Comparison of ENCODE assay signal across 8 cellular contexts in the genomic region with DNA sequence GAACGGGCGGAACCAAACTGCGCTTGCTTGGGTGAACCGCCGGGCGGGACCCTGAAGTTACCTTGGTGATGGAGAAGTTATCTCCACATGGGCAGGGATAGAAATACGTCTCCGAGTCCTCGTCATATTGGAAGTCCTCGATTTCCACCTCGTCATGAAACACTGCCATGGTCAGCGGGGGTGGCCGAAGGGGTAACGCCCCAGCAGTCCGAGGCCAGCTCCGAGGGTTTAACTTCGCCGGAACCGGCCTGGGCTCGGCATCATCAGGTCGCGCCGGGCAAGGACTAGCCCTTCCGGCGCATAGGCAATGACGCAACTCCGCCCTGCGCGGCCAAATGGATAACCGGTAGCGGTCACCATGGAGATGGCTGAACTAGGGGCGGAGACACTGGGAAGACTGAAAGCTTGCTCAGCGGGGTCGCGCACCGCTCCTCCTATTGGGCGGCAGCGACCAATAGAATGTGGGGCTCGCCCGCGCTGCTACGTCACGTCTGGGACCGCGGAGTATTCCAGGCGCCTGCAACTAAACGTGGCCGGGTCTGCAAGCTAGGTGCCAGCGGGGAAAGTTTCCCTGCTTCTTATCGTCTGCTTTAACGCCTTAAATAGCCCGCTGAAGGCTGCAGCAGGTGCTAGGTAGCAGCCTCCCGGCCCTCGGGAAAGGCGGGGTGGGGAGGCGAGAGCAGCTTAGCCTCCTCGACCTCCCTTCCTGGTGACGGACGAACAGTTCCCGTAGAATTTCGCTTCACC. TPM values are rescaled to one million over a fixed set of nuclear protein-coding genes. Genes with fewer than 3 reads are reported as not detected.
DNase-seq lines count a peak whose midpoint lies in the region; ATAC-seq and TF ChIP-seq lines count a peak whose summit lies in the region.

DPH3 (minus strand) TSS at position 236 of the 747 bp plus-strand sequence; CDS start at position 169, 67 bp downstream.
A gene with protein sequence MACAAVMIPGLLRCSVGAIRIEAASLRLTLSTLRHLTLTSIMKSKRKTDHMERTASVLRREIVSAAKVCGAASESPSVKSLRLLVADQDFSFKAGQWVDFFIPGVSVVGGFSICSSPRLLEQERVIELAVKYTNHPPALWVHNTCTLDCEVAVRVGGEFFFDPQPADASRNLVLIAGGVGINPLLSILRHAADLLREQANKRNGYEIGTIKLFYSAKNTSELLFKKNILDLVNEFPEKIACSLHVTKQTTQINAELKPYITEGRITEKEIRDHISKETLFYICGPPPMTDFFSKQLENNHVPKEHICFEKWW (plus strand): TSS at position 505 of the 747 bp plus-strand sequence. CDS start 5,741 bp downstream, outside the sequence.

- H3K4me3 ChIP-seq in GM08714 (ENCODE audit: low read length), result peak within 1 kb of the TSS; percentile 96

- H3K27me3 Mint-ChIP-seq in activated naive CD4-positive, alpha-beta T cell treated with anti-CD3 and anti-CD28 coated beads, Interleukin-2, amount 50 U/mL, for 24 hours, result no peaks in the 10 kb centered on the region

- peak within 1 kb of the TSS; percentile 95 for H3K4me3 Mint-ChIP-seq in activated naive CD4-positive, alpha-beta T cell treated with anti-CD3 and anti-CD28 coated beads, Interleukin-2, amount 50 U/mL, for 24 hours

- peak; percentile 98 for ATAC-seq in HG02588 (IDR thresholded peaks at IDR 0.05; ENCODE audit: unreplicated experiment)
- peak; percentile 98 for ATAC-seq in SK-N-SH treated with all-trans-retinoic acid at 6 μM for 48 hours

- peak within 1 kb of the TSS; percentile 66 for H3K27ac ChIP-seq in temporal lobe (ENCODE audit: low read depth, low read length)

- peak; percentile 97 for DNase-seq in NCI-H1092 (lab: John Stamatoyannopoulos, UW)
- peak; percentile 98 for DNase-seq in glomerular endothelial cell (ENCODE audit: extremely low read depth, low read depth, low spot score)
- DNase-seq in occipital lobe (lab: John Stamatoyannopoulos, UW), result peak; percentile 98

- H3K9me3 Mint-ChIP-seq in activated naive CD4-positive, alpha-beta T cell treated with anti-CD3 and anti-CD28 coated beads, Interleukin-2, amount 50 U/mL, for 24 hours, result no peaks in the 10 kb centered on the region

- peaks cover 8% of the 10 kb centered on the region for H3K36me3 Mint-ChIP-seq in activated naive CD4-positive, alpha-beta T cell treated with anti-CD3 and anti-CD28 coated beads, Interleukin-2, amount 50 U/mL, for 24 hours

- peak within 1 kb of the TSS; percentile 99 for H3K27ac Mint-ChIP-seq in activated naive CD4-positive, alpha-beta T cell treated with anti-CD3 and anti-CD28 coated beads, Interleukin-2, amount 50 U/mL, for 24 hours

- peaks cover 40% of the 10 kb centered on the region for H3K4me1 Mint-ChIP-seq in activated naive CD4-positive, alpha-beta T cell treated with anti-CD3 and anti-CD28 coated beads, Interleukin-2, amount 50 U/mL, for 24 hours

TF ChIP-seq in SK-N-SH treated with all-trans-retinoic acid at 6 μM for 48 hours, 23 proteins besides CTCF, POLR2A, EP300 and RAD21 (continues in another document):
- TF ChIP-seq ZC3H10 (CRISPR knock-in tag; IDR thresholded peaks at IDR 0.05) (no peak), ISL1 (CRISPR knock-in tag; IDR thresholded peaks at IDR 0.05) (no peak), CSDC2 (CRISPR knock-in tag; IDR thresholded peaks at IDR 0.05) (no peak), GLIS3 (CRISPR knock-in tag; IDR thresholded peaks at IDR 0.05) (no peak), PPARA (CRISPR knock-in tag; IDR thresholded peaks at IDR 0.05; ENCODE audit: borderline replicate concordance) (no peak), PATZ1 (CRISPR knock-in tag; IDR thresholded peaks at IDR 0.05; ENCODE audit: borderline replicate concordance) (no peak), TCF4 (CRISPR knock-in tag; IDR thresholded peaks at IDR 0.05; ENCODE audit: borderline replicate concordance) (no peak), RARB (CRISPR knock-in tag; IDR thresholded peaks at IDR 0.05) (no peak), POU6F1 (CRISPR knock-in tag; IDR thresholded peaks at IDR 0.05; ENCODE audit: borderline replicate concordance, low read depth) (no peak), ARNTL (CRISPR knock-in tag; IDR thresholded peaks at IDR 0.05; ENCODE audit: borderline replicate concordance, low read depth) (no peak), CREB5 (CRISPR knock-in tag; IDR thresholded peaks at IDR 0.05; ENCODE audit: low read depth) (no peak), TSHZ2 (CRISPR knock-in tag; IDR thresholded peaks at IDR 0.05) (no peak), TOX (CRISPR knock-in tag; IDR thresholded peaks at IDR 0.05; ENCODE audit: borderline replicate concordance) (no peak)
- TF ChIP-seq, protein P1, sequence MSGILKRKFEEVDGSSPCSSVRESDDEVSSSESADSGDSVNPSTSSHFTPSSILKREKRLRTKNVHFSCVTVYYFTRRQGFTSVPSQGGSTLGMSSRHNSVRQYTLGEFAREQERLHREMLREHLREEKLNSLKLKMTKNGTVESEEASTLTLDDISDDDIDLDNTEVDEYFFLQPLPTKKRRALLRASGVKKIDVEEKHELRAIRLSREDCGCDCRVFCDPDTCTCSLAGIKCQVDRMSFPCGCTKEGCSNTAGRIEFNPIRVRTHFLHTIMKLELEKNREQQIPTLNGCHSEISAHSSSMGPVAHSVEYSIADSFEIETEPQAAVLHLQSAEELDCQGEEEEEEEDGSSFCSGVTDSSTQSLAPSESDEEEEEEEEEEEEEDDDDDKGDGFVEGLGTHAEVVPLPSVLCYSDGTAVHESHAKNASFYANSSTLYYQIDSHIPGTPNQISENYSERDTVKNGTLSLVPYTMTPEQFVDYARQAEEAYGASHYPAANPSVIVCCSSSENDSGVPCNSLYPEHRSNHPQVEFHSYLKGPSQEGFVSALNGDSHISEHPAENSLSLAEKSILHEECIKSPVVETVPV (CRISPR knock-in tag; IDR thresholded peaks at IDR 0.05), result no peak

RNA-seq across cellular contexts. Expression of gene DPH3, which starts in this region (rescaled TPM):
- 21.7 and 24.8 TPM in 2 replicates for total RNA-seq in glomerular endothelial cell
- total RNA-seq in occipital lobe, result 18.7 TPM
- 14.5 TPM for total RNA-seq in temporal lobe

RNA-seq across cellular contexts. Expression of the second gene that starts in this region (rescaled TPM):
- 5.6 and 6.8 TPM in 2 replicates for total RNA-seq in glomerular endothelial cell
- 16.4 TPM for total RNA-seq in occipital lobe
- total RNA-seq in temporal lobe, result 9.8 TPM

Comparison
In these comparisons a context has a peak if more than half of its experiments do, and no peak if none do; other contexts are left out.
1. Peak in every context shown above with its lines: DNase-seq, ATAC-seq, H3K4me3 ChIP-seq and H3K27ac ChIP-seq.